Comparison of ENCODE assay signal across 13 cellular contexts in the genomic region with DNA sequence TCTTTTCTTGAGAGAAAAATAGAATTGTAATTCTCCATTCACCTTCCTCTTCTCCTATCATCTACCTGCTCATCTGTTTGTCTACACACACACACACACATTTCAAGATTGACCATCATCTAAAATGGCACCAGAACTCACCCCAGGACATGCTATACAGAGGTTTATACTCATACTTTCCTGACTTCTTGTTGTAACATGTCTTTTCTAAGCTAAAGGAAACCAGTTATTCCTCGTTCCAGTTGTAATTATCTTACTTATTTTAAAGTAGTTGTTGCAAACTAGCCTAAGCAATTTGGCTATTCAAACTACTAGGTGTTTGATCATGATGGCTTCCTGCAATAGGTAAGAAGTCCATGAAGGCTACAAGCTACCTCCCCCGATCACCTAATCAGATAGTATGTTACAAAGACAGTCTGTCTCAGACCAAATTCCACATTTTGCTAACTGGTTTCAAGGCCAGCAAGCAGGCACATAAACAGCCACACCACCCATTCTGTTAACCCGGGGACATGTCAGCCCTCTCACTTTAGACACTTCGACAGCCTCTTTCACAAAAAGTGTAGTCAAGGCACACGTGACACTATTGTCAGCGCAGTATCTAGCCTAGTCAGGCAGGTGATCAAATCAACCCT.
"Had no signal": no experiment of that assay in that cellular context is flagged by ENCODE, and none has a peak within 500 bp of the region (broad histone marks: within the 10 kb centered on the region; RNA-seq: fewer than 3 reads in every experiment).

No MANE protein-coding gene starts in this region.

- DNase-seq: KBM-7, MM.1S, NCI-H1436, NCI-H2029, NCI-H2171, NCI-H524, NCI-H526 treated with DMSO at 0.1 percent for 48 hours, NCI-H748 treated with DMSO at 0.1 percent for 48 hours, Right ventricle myocardium superior, SIG-M5 had no signal

- H3K36me3 ChIP-seq: SJSA1 had no signal

- H3K27me3 ChIP-seq: SJSA1 had no signal

- H3K27ac ChIP-seq: HL-60, SJSA1, SK-N-MC had no signal

- H3K9me3 ChIP-seq: SJSA1 had no signal

- H3K4me3 ChIP-seq: SJSA1, SK-N-MC had no signal
